19 cellular contexts compared by ENCODE assay signal in the genomic region with DNA sequence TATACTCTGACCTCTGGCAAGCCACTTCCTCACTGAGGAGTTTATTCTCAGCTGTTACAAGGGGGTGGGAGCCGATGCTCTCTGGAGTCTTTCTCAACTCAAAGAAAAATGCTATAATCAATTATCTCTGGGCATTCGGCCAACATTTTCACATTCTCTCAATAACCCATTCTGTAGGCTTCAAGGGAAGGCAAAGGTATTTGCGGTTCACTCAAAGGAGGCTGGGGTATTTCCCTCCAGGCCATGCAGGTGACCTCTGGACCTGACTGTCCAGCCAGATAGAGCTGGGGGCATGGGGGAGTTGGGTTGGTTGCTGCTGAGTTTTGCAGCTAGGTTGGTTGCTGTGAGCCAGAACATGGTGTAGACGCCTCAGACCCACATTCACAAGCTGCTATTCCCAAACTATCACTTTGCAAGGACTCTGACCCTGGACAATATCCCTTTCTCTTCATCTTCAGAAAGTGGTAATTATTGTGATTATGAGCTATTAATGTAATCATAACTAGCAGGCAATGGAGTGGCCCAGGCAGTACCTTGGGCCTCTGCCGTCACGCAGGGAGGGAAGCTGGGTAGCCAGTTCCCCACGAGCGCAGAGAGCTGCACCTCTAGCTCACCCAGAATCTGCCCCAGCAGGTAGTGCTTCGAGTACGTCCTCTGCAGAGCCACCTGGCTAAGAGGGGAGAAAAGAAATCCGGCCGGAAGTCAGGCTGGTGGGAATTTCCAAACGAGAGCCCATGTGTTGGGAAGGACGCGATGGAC. TPM values are rescaled to one million over a fixed set of nuclear protein-coding genes. Genes with fewer than 3 reads are reported as not detected.
DNase-seq lines count a peak whose midpoint lies in the region; ATAC-seq and TF ChIP-seq lines count a peak whose summit lies in the region.
"Had no signal": no experiment of that assay in that cellular context is flagged by ENCODE, and none has a peak within 500 bp of the region (broad histone marks: within the 10 kb centered on the region; RNA-seq: fewer than 3 reads in every experiment).

No MANE protein-coding gene starts in this region.

- no peak overlapping the region for H3K4me3 ChIP-seq in stomach
- H3K4me3 ChIP-seq: colonic mucosa, ovary had no signal

- no peak for TF ChIP-seq CTCF in stomach (IDR thresholded peaks at IDR 0.05)

- peaks cover 0 to 52% (median 24%) of the 10 kb centered on the region in 3 donors for H3K27me3 ChIP-seq in stomach
- H3K27me3 ChIP-seq: colonic mucosa, ovary had no signal

- 24 to 45% (median 32%) methylated on average over 15 of the region's 15 CpGs for WGBS in stomach, 5 donors

- ATAC-seq in left lobe of liver = peak; percentile 56
- ATAC-seq in stimulated activated effector memory CD8-positive, alpha-beta T cell treated with anti-CD3 and anti-CD28 coated beads, Interleukin-12 subunit alpha, Interleukin-12 subunit beta, amount 100 ng/mL, for 72 hours = no peak
- no peak for ATAC-seq in left colon
- ATAC-seq: CD8-positive, alpha-beta T cell; SK-N-SH treated with all-trans-retinoic acid at 6 μM for 48 hours had no signal

- TF ChIP-seq POLR2A in stomach (IDR thresholded peaks at IDR 0.05) = no peak

- no peaks in the 10 kb centered on the region for H3K4me1 ChIP-seq in stomach
- H3K4me1 ChIP-seq: colonic mucosa had no signal

- H3K9me3 ChIP-seq in stomach = peaks cover 0 to 3% (median 0%) of the 10 kb centered on the region in 4 donors
- H3K9me3 ChIP-seq: colonic mucosa, ovary had no signal

- no peak overlapping the region for H3K4me3 Mint-ChIP-seq in stimulated activated effector memory CD8-positive, alpha-beta T cell treated with anti-CD3 and anti-CD28 coated beads, Interleukin-12 subunit alpha, Interleukin-12 subunit beta, amount 100 ng/mL, for 72 hours
- H3K4me3 Mint-ChIP-seq: activated CD4-positive, alpha-beta T cell treated with anti-CD3 and anti-CD28 coated beads, Interleukin-2, amount 10 ng/mL, durations not matched to agents 24 days and 14 days; activated naive CD4-positive, alpha-beta T cell treated with anti-CD3 and anti-CD28 coated beads for 36 hours; CD8-positive, alpha-beta T cell had no signal

- intact Hi-C loops in stomach (cut with DNase I; ENCODE audit: low total_unique reads) (no loop called here), left colon (cut with DNase I, micrococcal nuclease) (no loop called here)

- no peaks in the 10 kb centered on the region for H3K36me3 Mint-ChIP-seq in stimulated activated effector memory CD8-positive, alpha-beta T cell treated with anti-CD3 and anti-CD28 coated beads, Interleukin-12 subunit alpha, Interleukin-12 subunit beta, amount 100 ng/mL, for 72 hours
- H3K36me3 Mint-ChIP-seq: CD8-positive, alpha-beta T cell had no signal

- no peak overlapping the region for H3K27ac Mint-ChIP-seq in stimulated activated effector memory CD8-positive, alpha-beta T cell treated with anti-CD3 and anti-CD28 coated beads, Interleukin-12 subunit alpha, Interleukin-12 subunit beta, amount 100 ng/mL, for 72 hours
- H3K27ac Mint-ChIP-seq: activated CD4-positive, alpha-beta T cell treated with anti-CD3 and anti-CD28 coated beads, Interleukin-2, amount 10 ng/mL, durations not matched to agents 24 days and 14 days; activated naive CD4-positive, alpha-beta T cell treated with anti-CD3 and anti-CD28 coated beads for 36 hours; CD8-positive, alpha-beta T cell had no signal

- no peak overlapping the region for H3K27ac ChIP-seq in stomach
- H3K27ac ChIP-seq: colonic mucosa, ovary had no signal

- H3K4me1 Mint-ChIP-seq in stimulated activated effector memory CD8-positive, alpha-beta T cell treated with anti-CD3 and anti-CD28 coated beads, Interleukin-12 subunit alpha, Interleukin-12 subunit beta, amount 100 ng/mL, for 72 hours = no peaks in the 10 kb centered on the region
- H3K4me1 Mint-ChIP-seq: activated CD4-positive, alpha-beta T cell treated with anti-CD3 and anti-CD28 coated beads, Interleukin-2, amount 10 ng/mL, durations not matched to agents 24 days and 14 days had no signal

- peaks cover 3% of the 10 kb centered on the region for H3K9me3 Mint-ChIP-seq in stimulated activated effector memory CD8-positive, alpha-beta T cell treated with anti-CD3 and anti-CD28 coated beads, Interleukin-12 subunit alpha, Interleukin-12 subunit beta, amount 100 ng/mL, for 72 hours
- H3K9me3 Mint-ChIP-seq: activated CD4-positive, alpha-beta T cell treated with anti-CD3 and anti-CD28 coated beads, Interleukin-2, amount 10 ng/mL, durations not matched to agents 24 days and 14 days; activated naive CD4-positive, alpha-beta T cell treated with anti-CD3 and anti-CD28 coated beads for 36 hours; CD8-positive, alpha-beta T cell had no signal

- no peaks in the 10 kb centered on the region for H3K36me3 ChIP-seq in stomach
- H3K36me3 ChIP-seq: colonic mucosa, ovary had no signal

- no peak for TF ChIP-seq EP300 in stomach (IDR thresholded peaks at IDR 0.05)

- DNase-seq in COR-L47 (lab: John Stamatoyannopoulos, UW) = peak; percentile 55
- peak; percentile 15 for DNase-seq in HuH-7.5 (ENCODE audit: low spot score)
- DNase-seq in NCI-H2227 treated with DMSO at 0.1 percent for 48 hours (lab: John Stamatoyannopoulos, UW) = peak; percentile 89
- DNase-seq in left lobe of liver (ENCODE audit: low spot score) = no peak
- no peak for DNase-seq in stomach
- DNase-seq in stimulated activated effector memory CD8-positive, alpha-beta T cell treated with anti-CD3 and anti-CD28 coated beads, Interleukin-12 subunit alpha, Interleukin-12 subunit beta, amount 100 ng/mL, for 72 hours (ENCODE audit: low spot score in 2 of 2) = no peak
- no peak for DNase-seq in MV-4-11 (lab: John Stamatoyannopoulos, UW)
- no peak for DNase-seq in left colon
- DNase-seq: activated CD4-positive, alpha-beta T cell treated with anti-CD3 and anti-CD28 coated beads, Interleukin-2, amount 10 ng/mL, durations not matched to agents 24 days and 14 days; activated naive CD4-positive, alpha-beta T cell treated with anti-CD3 and anti-CD28 coated beads for 36 hours; activated T-cell treated with anti-CD3 and anti-CD28 coated beads for 4 hours; CD8-positive, alpha-beta T cell; colonic mucosa; GF-D8; MM.1S; ovary; stimulated activated CD4-positive, alpha-beta T cell treated with anti-CD3 and anti-CD28 coated beads, Interleukin-2, amount 100 ng/mL, for 48 hours; substantia nigra had no signal

RNA-seq across cellular contexts. Expression of a gene that starts 42.1 kb away (rescaled TPM):
- total RNA-seq in left lobe of liver = not detected
- total RNA-seq in stomach = not detected
- polyA plus RNA-seq in stomach = not detected
- not detected for total RNA-seq in left colon
- total RNA-seq: activated CD4-positive, alpha-beta T cell treated with anti-CD3 and anti-CD28 coated beads, Interleukin-2, amount 10 ng/mL, durations not matched to agents 24 days and 14 days; activated naive CD4-positive, alpha-beta T cell treated with anti-CD3 and anti-CD28 coated beads for 36 hours; CD8-positive, alpha-beta T cell; colonic mucosa; ovary had no signal
- polyA plus RNA-seq: ovary had no signal

RNA-seq across cellular contexts. Expression of a gene that starts 51.5 kb away (rescaled TPM):
- total RNA-seq in left lobe of liver (0.23 TPM), stomach (1 to 10 TPM in 3 of 5 donors, under 1 TPM in 2; 0.87 to 8.5 (median 1.8) TPM), left colon (1 to 10 TPM; 2.4 to 7.7 TPM)
- polyA plus RNA-seq in stomach = 1 to 10 TPM in 2 of 3 donors, under 1 TPM in 1; 0.76 to 3.1 (median 2.1) TPM
- total RNA-seq: CD8-positive, alpha-beta T cell had no signal

Comparison
In these comparisons a context has a peak if more than half of its experiments do, and no peak if none do; other contexts are left out.
1. DNase-seq: peak in COR-L47 (single experiment), HuH-7.5 (single experiment) and NCI-H2227 treated with DMSO at 0.1 percent for 48 hours (single experiment); none in left lobe of liver (single experiment), stomach (single experiment), stimulated activated effector memory CD8-positive, alpha-beta T cell treated with anti-CD3 and anti-CD28 coated beads, Interleukin-12 subunit alpha, Interleukin-12 subunit beta, amount 100 ng/mL, for 72 hours (0 of 2), MV-4-11 (single experiment) and left colon (0 of 2).